In the genomic region with DNA sequence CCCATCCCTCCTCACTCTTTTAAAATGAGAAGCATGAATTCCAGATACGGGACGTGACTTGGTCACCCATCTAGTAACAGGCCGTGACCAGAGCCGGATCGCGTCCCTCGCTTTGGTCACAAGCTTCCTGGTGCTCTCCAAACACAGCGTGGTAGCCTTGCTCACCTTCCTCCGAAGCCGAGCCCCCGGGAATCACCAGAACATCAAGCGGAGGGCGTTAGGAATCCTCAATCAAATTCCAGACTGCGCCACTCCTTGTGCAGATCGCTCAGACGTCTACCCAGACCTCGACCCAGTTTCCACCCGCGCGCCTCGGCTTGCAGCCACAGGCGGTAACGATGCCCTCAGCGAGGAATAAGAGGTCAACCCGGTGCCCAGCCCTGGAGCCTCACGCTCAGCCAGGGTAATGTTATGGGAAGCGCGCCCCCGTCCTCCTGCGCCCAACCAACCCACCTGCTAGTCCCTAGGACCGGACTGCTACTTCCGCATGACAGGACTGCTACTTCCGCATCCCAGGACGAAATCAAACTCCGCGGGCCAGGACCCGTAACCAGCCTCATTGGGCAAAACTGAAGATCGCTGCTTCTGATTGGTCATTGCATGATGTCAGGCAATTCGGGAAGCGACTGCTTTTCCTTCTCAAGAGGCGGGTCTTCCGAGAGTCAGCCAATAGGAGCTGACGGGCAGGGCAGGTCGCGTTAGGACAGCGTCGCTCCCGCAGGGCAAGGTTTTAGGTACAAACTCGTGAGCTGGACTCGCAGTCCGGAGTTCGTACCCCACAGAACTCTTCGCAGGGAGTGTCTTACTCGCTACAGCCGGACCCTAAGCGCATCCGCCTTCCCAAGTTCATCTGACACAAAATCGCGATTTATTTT, we compare ENCODE assay signal across 8 cellular contexts. TPM values are rescaled to one million over a fixed set of nuclear protein-coding genes. Genes with fewer than 3 reads are reported as not detected.
A peak's percentile ranks its signal among the peaks of the same experiment; 100 is the strongest.
DNase-seq lines count a peak whose midpoint lies in the region; ATAC-seq and TF ChIP-seq lines count a peak whose summit lies in the region.

TSS of gene MTFR2 (minus strand) at position 501 of the 875 bp plus-strand sequence. CDS start 1,212 bp downstream, outside the sequence.

- H3F3A ChIP-seq in OCI-LY1 (ENCODE audit: insufficient read depth, low read length) = peaks cover 21% of the 10 kb centered on the region; the same call in 1 of the 2 replicates

- peak within 1 kb of the TSS; percentile 26; the same call in 1 of the 2 replicates for H2AFZ ChIP-seq in OCI-LY1 (ENCODE audit: low read length)

- H3K27ac ChIP-seq in OCI-LY1 (ENCODE audit: low read depth, low read length, poor library complexity, severe bottlenecking) = no peak within 1 kb of the TSS

- H3K36me3 Mint-ChIP-seq in endothelial cell (ENCODE audit: low read depth, unreplicated experiment) = no peaks in the 10 kb centered on the region
- H3K36me3 Mint-ChIP-seq in mesothelial cell of epicardium = no peaks in the 10 kb centered on the region

- H3K27ac Mint-ChIP-seq in endothelial cell (ENCODE audit: unreplicated experiment) (peak within 1 kb of the TSS; percentile 58), mesothelial cell of epicardium (peak within 1 kb of the TSS; percentile 77)

- peak within 1 kb of the TSS; percentile 82 for H3K4me3 ChIP-seq in OCI-LY1 (ENCODE audit: low read depth, low read length, poor library complexity, severe bottlenecking)

- peaks cover 20% of the 10 kb centered on the region for H3K4me1 ChIP-seq in OCI-LY1 (ENCODE audit: insufficient read depth, low read length, severe bottlenecking)

- TF ChIP-seq CTCF in OCI-LY1 (IDR thresholded peaks at IDR 0.05; ENCODE audit: low read length) (no peak), endothelial cell (IDR thresholded peaks at IDR 0.05; ENCODE audit: unreplicated experiment) (no peak), mesothelial cell of epicardium (IDR thresholded peaks at IDR 0.05; ENCODE audit: unreplicated experiment) (no peak)

- peak; percentile 99 for DNase-seq in DMS 273 (lab: John Stamatoyannopoulos, UW; ENCODE audit: unreplicated experiment)
- peak; percentile 87 for DNase-seq in HuH-7 (ENCODE audit: low spot score)
- peak; percentile 87 for DNase-seq in activated CD8-positive, alpha-beta memory T cell treated with anti-CD3 and anti-CD28 coated beads, Interleukin-2, amount 50 U/mL, for 24 hours (ENCODE audit: extremely low read depth)
- peak; percentile 90 for DNase-seq in endothelial cell (ENCODE audit: low spot score)
- peak; percentile 83 to 89 for DNase-seq in mesothelial cell of epicardium (ENCODE audit: low spot score in 2 of 2, unreplicated experiment in 2 of 2)
- peak; percentile 75 to 89 for DNase-seq in stimulated activated CD8-positive, alpha-beta memory T cell treated with anti-CD3 and anti-CD28 coated beads, Interleukin-15, amount 100 ng/mL, for 4 hours (ENCODE audit: low read depth in 2 of 2)

- H3K9me2 ChIP-seq in OCI-LY1 (ENCODE audit: low read depth, low read length) = no peaks in the 10 kb centered on the region

- H3K36me3 ChIP-seq in OCI-LY1 (ENCODE audit: insufficient read depth, low read length) = peaks cover 40% of the 10 kb centered on the region

- ATAC-seq in GM21526 (IDR thresholded peaks at IDR 0.05; ENCODE audit: low FRiP score, unreplicated experiment) = peak; percentile 94

- H3K9ac ChIP-seq in OCI-LY1 (ENCODE audit: low read length) = peak within 1 kb of the TSS; percentile 73

- H3K4me1 Mint-ChIP-seq in endothelial cell (ENCODE audit: unreplicated experiment) = peaks cover 20% of the 10 kb centered on the region
- H3K4me1 Mint-ChIP-seq in mesothelial cell of epicardium = peaks cover 27% of the 10 kb centered on the region

- H4K20me1 ChIP-seq in OCI-LY1 (ENCODE audit: insufficient read depth, low read length) = no peaks in the 10 kb centered on the region

- no peaks in the 10 kb centered on the region for H3K27me3 ChIP-seq in OCI-LY1 (ENCODE audit: insufficient read depth, low read length)

- H3K9me3 Mint-ChIP-seq in endothelial cell (ENCODE audit: unreplicated experiment) = no peaks in the 10 kb centered on the region
- no peaks in the 10 kb centered on the region for H3K9me3 Mint-ChIP-seq in mesothelial cell of epicardium

- H3K4me3 Mint-ChIP-seq in endothelial cell (ENCODE audit: unreplicated experiment) (peak within 1 kb of the TSS; percentile 99), mesothelial cell of epicardium (peak within 1 kb of the TSS; percentile 90)

- H3K27me3 Mint-ChIP-seq in endothelial cell (ENCODE audit: unreplicated experiment) (peaks cover 2% of the 10 kb centered on the region), mesothelial cell of epicardium (ENCODE audit: low read depth) (no peaks in the 10 kb centered on the region)

- peaks cover 9% of the 10 kb centered on the region for H3K9me3 ChIP-seq in OCI-LY1 (ENCODE audit: low read length)

- H3K4me2 ChIP-seq in OCI-LY1 (ENCODE audit: low read length) = peak within 1 kb of the TSS; percentile 98

- no peaks in the 10 kb centered on the region; the same call in 1 of the 2 replicates for H3K79me2 ChIP-seq in OCI-LY1 (ENCODE audit: insufficient read depth, low read length)

RNA-seq across cellular contexts. Expression of gene MTFR2, which starts in this region (rescaled TPM):
- total RNA-seq in endothelial cell (ENCODE audit: unreplicated experiment) (1.4 TPM), mesothelial cell of epicardium (1.7 to 2.2 TPM (median 2.0 TPM) in 3 replicates)
